1 cellular context compared by ENCODE assay signal in genomic region chr15:41933771-41934170, GRCh38.
TF ChIP-seq lines count a peak whose summit lies in the region.

No MANE protein-coding gene starts in this region.

TF ChIP-seq in IMR-90, 13 proteins besides CTCF, POLR2A, EP300 and RAD21:
- TF ChIP-seq ELK1 (IDR thresholded peaks at IDR 0.05; ENCODE audit: borderline replicate concordance, low read depth, low read length): no peak
- no peak for TF ChIP-seq SMC3 (IDR thresholded peaks at IDR 0.05; ENCODE audit: low read depth, low read length)
- no peak for TF ChIP-seq MAFK (IDR thresholded peaks at IDR 0.05; ENCODE audit: low read depth, low read length)
